ENCODE assay signal across 23 cellular contexts in genomic region chr9:126051446-126052130, GRCh38.
"Had no signal": no experiment of that assay in that cellular context is flagged by ENCODE, and none has a peak within 500 bp of the region (broad histone marks: within the 10 kb centered on the region; RNA-seq: fewer than 3 reads in every experiment).

No MANE protein-coding gene starts in this region.

- H3K4me3 ChIP-seq: ascending aorta, Peyer's patch had no signal

- H3K27ac ChIP-seq: ascending aorta, Peyer's patch, RWPE1 had no signal

- H3K4me1 ChIP-seq: ascending aorta, Peyer's patch had no signal

- DNase-seq: activated CD4-positive, alpha-beta T cell treated with anti-CD3 and anti-CD28 coated beads for 48 hours; activated CD4-positive, alpha-beta T cell treated with anti-CD3 and anti-CD28 coated beads, Interleukin-2, amount 50 U/mL, for 4 hours; activated CD4-positive, CD25-positive, alpha-beta regulatory T cell treated with anti-CD3 and anti-CD28 coated beads, Interleukin-2, amount 50 U/mL, for 72 hours; activated CD8-positive, alpha-beta memory T cell treated with anti-CD3 and anti-CD28 coated beads, Interleukin-2, amount 50 U/mL, for 48 hours; activated CD8-positive, alpha-beta T cell treated with anti-CD3 and anti-CD28 coated beads, Interleukin-2, amount 10 ng/mL, durations not matched to agents 7 days and 5 days; activated naive CD4-positive, alpha-beta T cell; activated T-cell treated with anti-CD3 and anti-CD28 coated beads, Interleukin-2, amount 50 U/mL, for 1 hour; KG1; NCI-H1048; NCI-H146; NCI-H1930; NCI-H2171 treated with DMSO at 0.1 percent for 48 hours; NCI-H345; NCI-H510A; NCI-H69; NK-92 treated with Interleukin-12 subunit alpha and Interleukin-12 subunit beta, amount 100 ng/mL, for 24 hours; Peyer's patch; SIG-M5; T-helper 17 cell; T-helper 9 cell had no signal

- H3K27me3 ChIP-seq: ascending aorta, Peyer's patch had no signal

- ATAC-seq: activated CD8-positive, alpha-beta T cell treated with anti-CD3 and anti-CD28 coated beads, Interleukin-2, amount 10 ng/mL, durations not matched to agents 7 days and 5 days; T-helper 17 cell; WTC11 had no signal

- H3K36me3 ChIP-seq: ascending aorta, Peyer's patch had no signal

- H3K9me3 ChIP-seq: Peyer's patch had no signal
